Comparison of ENCODE assay signal across 11 cellular contexts in genomic region chr5:179166171-179166885, GRCh38.
DNase-seq lines count a peak whose midpoint lies in the region; TF ChIP-seq lines count a peak whose summit lies in the region.
"Had no signal": no experiment of that assay in that cellular context is flagged by ENCODE, and none has a peak within 500 bp of the region (broad histone marks: within the 10 kb centered on the region; RNA-seq: fewer than 3 reads in every experiment).

No MANE protein-coding gene starts in this region.

- H3K4me1 ChIP-seq in BLaER1 = peaks cover 19% of the 10 kb centered on the region
- no peaks in the 10 kb centered on the region for H3K4me1 ChIP-seq in GM23248 (ENCODE audit: insufficient read depth)
- no peaks in the 10 kb centered on the region for H3K4me1 ChIP-seq in fibroblast of lung (ENCODE audit: control insufficient read depth, extremely low read depth, insufficient read depth, low read length)
- H3K4me1 ChIP-seq in osteoblast (ENCODE audit: insufficient read depth, low read length) = peaks cover 10% of the 10 kb centered on the region
- H3K4me1 ChIP-seq in effector memory CD4-positive, alpha-beta T cell (ENCODE audit: control insufficient read depth, insufficient read depth, low read length, poor library complexity, severe bottlenecking) = peaks cover 6% of the 10 kb centered on the region
- no peaks in the 10 kb centered on the region for H3K4me1 ChIP-seq in mesendoderm (ENCODE audit: control insufficient read depth, low read depth, low read length)

- WGBS in GM23248 (ENCODE audit: low coverage in 1 of 2, low lambda C conversion rate in 2 of 2, missing lambda C conversion rate in 2 of 2), 2 experiments = 84% methylated on average over 17 to 20 of the region's 22 CpGs
- no CpG with 5 or more reads among the region's 22 CpGs for whole genome bisulfite sequencing in mesendoderm (ENCODE audit: extremely low coverage, insufficient coverage, low lambda C conversion rate)

- H3K9ac ChIP-seq in BLaER1 (peak overlapping the region; percentile 64; the same call in 1 of the 2 replicates), GM23248 (0 out of 2 replicates have a peak overlapping the region, but pooled peaks have one; percentile 44), fibroblast of lung (ENCODE audit: insufficient read depth, low read length) (peak overlapping the region; percentile 40), mesendoderm (ENCODE audit: low read length) (no peak overlapping the region)

- H3K27me3 ChIP-seq in BLaER1 (no peaks in the 10 kb centered on the region), GM23248 (replicated peaks; ENCODE audit: insufficient read depth) (no peaks in the 10 kb centered on the region), fibroblast of lung (ENCODE audit: control insufficient read depth, insufficient read depth, low read length) (no peaks in the 10 kb centered on the region), osteoblast (ENCODE audit: insufficient read depth, low read length) (no peaks in the 10 kb centered on the region), mesendoderm (ENCODE audit: insufficient read depth, low read length, poor library complexity) (no peaks in the 10 kb centered on the region)
- H3K27me3 ChIP-seq in effector memory CD4-positive, alpha-beta T cell (replicated peaks; ENCODE audit: control insufficient read depth, insufficient read depth, low read length, poor library complexity, severe bottlenecking) = no peaks in the 10 kb centered on the region
- H3K27me3 ChIP-seq: esophagus muscularis mucosa had no signal

- no peaks in the 10 kb centered on the region for H3K9me2 ChIP-seq in GM23248 (ENCODE audit: insufficient read depth)

- H3K27ac ChIP-seq in BLaER1 (peak overlapping the region; percentile 42; the same call in 1 of the 2 replicates), GM23248 (no peak overlapping the region), fibroblast of lung (ENCODE audit: insufficient read depth, low read length) (peak overlapping the region; percentile 50), osteoblast (ENCODE audit: low read depth, low read length) (peak overlapping the region; percentile 45), mesendoderm (ENCODE audit: low read depth, low read length) (no peak overlapping the region)
- no peak overlapping the region for H3K27ac ChIP-seq in effector memory CD4-positive, alpha-beta T cell (ENCODE audit: insufficient read depth, low read length, poor library complexity, severe bottlenecking)
- H3K27ac ChIP-seq: esophagus muscularis mucosa had no signal

- H3K18ac ChIP-seq in mesendoderm (ENCODE audit: low read length) = no peak overlapping the region

- no peak overlapping the region for H4K8ac ChIP-seq in mesendoderm (ENCODE audit: low read depth, low read length)

- no peak overlapping the region for H2AK5ac ChIP-seq in mesendoderm (ENCODE audit: low read length)

- no peak overlapping the region for H2BK15ac ChIP-seq in mesendoderm (replicated peaks; ENCODE audit: low read depth)

- DNase-seq in GM23248 = no peak
- no peak for DNase-seq in fibroblast of lung (ENCODE audit: low read depth in 2 of 2)
- peak; percentile 66 for DNase-seq in osteoblast (ENCODE audit: insufficient read length, low spot score, missing footprints)
- DNase-seq in NCI-H2029 treated with DMSO at 0.1 percent for 48 hours (lab: John Stamatoyannopoulos, UW) = no peak
- no peak for DNase-seq in NCI-H1930 (lab: John Stamatoyannopoulos, UW)
- DNase-seq in effector memory CD4-positive, alpha-beta T cell = no peak
- DNase-seq in mesendoderm = no peak
- DNase-seq: AML-193, NCI-H748 treated with DMSO at 0.1 percent for 48 hours had no signal

- peaks cover 6% of the 10 kb centered on the region; the same call in 1 of the 2 replicates for H3F3A ChIP-seq in GM23248 (ENCODE audit: insufficient read depth)

- H2BK5ac ChIP-seq in mesendoderm (ENCODE audit: low read length) = no peak overlapping the region

- TF ChIP-seq CTCF in fibroblast of lung (conservative IDR thresholded peaks at IDR 0.05 in 1 of 2, IDR thresholded peaks at IDR 0.05 in 1 of 2; ENCODE audit: low read depth in 1 of 2, low read length in 2 of 2) (no peak), osteoblast (IDR thresholded peaks at IDR 0.05; ENCODE audit: extremely low read depth, low read depth, low read length) (no peak)

- no peaks in the 10 kb centered on the region for H4K20me1 ChIP-seq in BLaER1
- no peaks in the 10 kb centered on the region for H4K20me1 ChIP-seq in GM23248 (ENCODE audit: insufficient read depth)
- no peaks in the 10 kb centered on the region for H4K20me1 ChIP-seq in fibroblast of lung (ENCODE audit: control insufficient read depth, extremely low read depth, insufficient read depth, low read length)
- peaks cover 23% of the 10 kb centered on the region for H4K20me1 ChIP-seq in osteoblast (ENCODE audit: insufficient read depth, low read length)

- H4K5ac ChIP-seq in mesendoderm (ENCODE audit: low read length) = no peak overlapping the region

- H3K36me3 ChIP-seq in BLaER1 = no peaks in the 10 kb centered on the region
- 0 out of 2 replicates have a peak, but pooled peaks cover 5% of the 10 kb centered on the region for H3K36me3 ChIP-seq in GM23248 (ENCODE audit: low read depth)
- no peaks in the 10 kb centered on the region for H3K36me3 ChIP-seq in fibroblast of lung (ENCODE audit: control insufficient read depth, insufficient read depth, low read length)
- H3K36me3 ChIP-seq in osteoblast (ENCODE audit: insufficient read depth, low read length) = peaks cover 26% of the 10 kb centered on the region
- no peaks in the 10 kb centered on the region for H3K36me3 ChIP-seq in effector memory CD4-positive, alpha-beta T cell (ENCODE audit: control insufficient read depth, insufficient read depth, low read length)
- H3K36me3 ChIP-seq in mesendoderm (ENCODE audit: control insufficient read depth, insufficient read depth, low read length) = no peaks in the 10 kb centered on the region
- H3K36me3 ChIP-seq: esophagus muscularis mucosa had no signal

- H3K79me1 ChIP-seq in mesendoderm (ENCODE audit: low read length) = no peaks in the 10 kb centered on the region

- H2BK120ac ChIP-seq in mesendoderm (ENCODE audit: low read depth, low read length) = no peak overlapping the region

- no peak overlapping the region for H3K23ac ChIP-seq in mesendoderm (ENCODE audit: low read length)

- H3K56ac ChIP-seq in mesendoderm (ENCODE audit: low read length) = no peak overlapping the region

- H3K79me2 ChIP-seq in GM23248 (ENCODE audit: insufficient read depth) = no peaks in the 10 kb centered on the region; the same call in 1 of the 2 replicates
- no peaks in the 10 kb centered on the region for H3K79me2 ChIP-seq in fibroblast of lung (ENCODE audit: control insufficient read depth, insufficient read depth, low read length)
- peaks cover 14% of the 10 kb centered on the region for H3K79me2 ChIP-seq in osteoblast (ENCODE audit: insufficient read depth, low read length)
- no peaks in the 10 kb centered on the region for H3K79me2 ChIP-seq in mesendoderm (ENCODE audit: control insufficient read depth, insufficient read depth, low read length)

- peak overlapping the region; percentile 83 for H3K4me2 ChIP-seq in BLaER1
- no peak overlapping the region for H3K4me2 ChIP-seq in GM23248 (ENCODE audit: unreplicated experiment)
- peak overlapping the region; percentile 8 for H3K4me2 ChIP-seq in fibroblast of lung (ENCODE audit: extremely low read depth, insufficient read depth, low read length)
- H3K4me2 ChIP-seq in osteoblast (ENCODE audit: insufficient read depth, low read length) = no peak overlapping the region
- H3K4me2 ChIP-seq in mesendoderm (ENCODE audit: low read length) = no peak overlapping the region

- H3K4me3 ChIP-seq in BLaER1 (no peak overlapping the region), GM23248 (no peak overlapping the region), fibroblast of lung (replicated peaks in 1 of 4; ENCODE audit: control extremely low read depth in 1 of 4, insufficient read depth in 1 of 4, low read depth in 3 of 4, low read length in 4 of 4) (no peak overlapping the region), osteoblast (ENCODE audit: insufficient read depth, low read length) (no peak overlapping the region), mesendoderm (ENCODE audit: low read length) (no peak overlapping the region)
- H3K4me3 ChIP-seq in effector memory CD4-positive, alpha-beta T cell (ENCODE audit: insufficient read depth, low read depth, low read length, poor library complexity, severe bottlenecking) = no peak overlapping the region

- H3K9me3 ChIP-seq in BLaER1 (peaks cover 10% of the 10 kb centered on the region), GM23248 (ENCODE audit: low read depth) (no peaks in the 10 kb centered on the region), fibroblast of lung (ENCODE audit: control insufficient read depth, insufficient read depth, low read depth, low read length) (no peaks in the 10 kb centered on the region), osteoblast (ENCODE audit: low read depth, low read length) (no peaks in the 10 kb centered on the region)
- H3K9me3 ChIP-seq in effector memory CD4-positive, alpha-beta T cell (ENCODE audit: control insufficient read depth, low read length) = no peaks in the 10 kb centered on the region

- H3K4ac ChIP-seq in mesendoderm (ENCODE audit: low read depth, low read length) = no peak overlapping the region

- in situ Hi-C loops in GM23248 (cut with MboI) = loop anchor here (10.0 kb wide), 2 partner anchors 178 to 328 kb away; partner anchors contain the start of gene ADAMTS2

- H2AFZ ChIP-seq in GM23248 (no peak overlapping the region), fibroblast of lung (ENCODE audit: low read length) (no peak overlapping the region), osteoblast (ENCODE audit: low read length) (no peak overlapping the region)

Comparison
In these comparisons a context has a peak if more than half of its experiments do, and no peak if none do; other contexts are left out.
1. H3K27ac ChIP-seq: peak in BLaER1 (single experiment), fibroblast of lung (single experiment) and osteoblast (single experiment); none in GM23248 (single experiment), effector memory CD4-positive, alpha-beta T cell (single experiment) and mesendoderm (single experiment).
2. H3K4me2 ChIP-seq: peak in BLaER1 (single experiment) and fibroblast of lung (single experiment); none in GM23248 (single experiment), osteoblast (single experiment) and mesendoderm (single experiment).